1 cellular context compared by ENCODE assay signal in the genomic region with DNA sequence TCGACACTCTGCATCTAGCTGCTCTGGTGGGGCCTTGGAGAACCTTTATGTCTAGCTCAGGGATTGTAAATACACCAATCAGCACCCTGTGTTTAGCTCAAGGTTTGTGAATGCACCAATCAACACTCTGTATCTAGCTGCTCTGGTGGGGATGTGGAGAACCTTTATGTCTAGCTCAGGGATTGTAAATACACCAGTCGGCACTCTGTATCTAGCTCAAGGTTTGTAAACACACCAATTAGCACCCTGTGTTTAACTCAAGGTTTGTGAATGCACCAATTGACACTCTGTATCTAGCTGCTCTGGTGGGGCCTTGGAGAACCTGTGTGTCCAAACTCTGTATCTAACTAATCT.
TF ChIP-seq lines count a peak whose summit lies in the region.

No MANE protein-coding gene starts in this region.

TF ChIP-seq in K562, 482 proteins besides CTCF, POLR2A, EP300 and RAD21:
- TF ChIP-seq NFRKB (IDR thresholded peaks at IDR 0.05; ENCODE audit: low read depth): 0 out of 2 replicates have a peak, but pooled peaks have one; percentile 40
